ENCODE assay signal across 8 cellular contexts in the genomic region with DNA sequence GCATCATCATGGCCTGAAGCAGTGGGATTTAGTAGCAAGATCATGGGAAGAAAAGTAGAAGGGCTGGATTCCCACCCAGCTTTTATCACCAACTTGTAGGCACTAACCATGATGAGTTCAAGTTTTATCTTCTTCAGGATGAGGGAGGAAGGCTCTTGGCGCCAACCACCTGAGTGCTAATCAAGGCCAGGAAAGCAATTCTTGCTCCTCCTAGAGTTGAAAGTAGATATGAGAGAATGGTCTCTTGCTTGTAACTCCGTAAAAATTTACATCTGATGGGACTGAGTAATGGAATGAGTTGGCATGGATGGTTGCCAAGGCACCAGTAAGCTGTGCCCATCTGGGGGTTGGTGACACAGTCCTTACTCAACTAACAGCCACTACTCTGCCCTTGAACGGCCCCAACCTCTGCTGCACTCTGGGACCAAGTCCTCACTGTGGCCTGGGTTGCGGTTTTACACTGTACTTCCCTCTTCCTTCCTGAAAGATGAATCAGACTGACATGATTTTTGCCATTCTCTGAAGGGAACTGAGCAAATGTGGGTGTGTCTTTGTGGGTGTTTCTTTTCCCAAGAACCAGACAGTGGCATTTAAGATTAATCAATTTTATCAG. TPM values are rescaled to one million over a fixed set of nuclear protein-coding genes. Genes with fewer than 3 reads are reported as not detected.
DNase-seq lines count a peak whose midpoint lies in the region; ATAC-seq, FAIRE-seq and TF ChIP-seq lines count a peak whose summit lies in the region.

No MANE protein-coding gene starts in this region.

- no peak for FAIRE-seq in D721Med (lab: Jason Lieb, UNC)

- no peak overlapping the region for H3K9ac ChIP-seq in GM23248

- H3K36me3 ChIP-seq in GM23248 (ENCODE audit: low read depth) (no peaks in the 10 kb centered on the region), sigmoid colon (no peaks in the 10 kb centered on the region)

- TF ChIP-seq CTCF in chondrocyte (IDR thresholded peaks at IDR 0.05) (peak; percentile 29), sigmoid colon (IDR thresholded peaks at IDR 0.05) (no peak), D721Med (IDR thresholded peaks at IDR 0.05; ENCODE audit: insufficient read depth, missing control alignments) (no peak)

- H3K27me3 ChIP-seq in GM23248 (replicated peaks; ENCODE audit: insufficient read depth) (no peaks in the 10 kb centered on the region), sigmoid colon (no peaks in the 10 kb centered on the region)

- no peaks in the 10 kb centered on the region for H4K20me1 ChIP-seq in GM23248 (ENCODE audit: insufficient read depth)

- intact Hi-C loops in sigmoid colon (cut with DNase I), result no loop called here

- peaks cover 17% of the 10 kb centered on the region for H3F3A ChIP-seq in GM23248 (ENCODE audit: insufficient read depth)

- H3K4me2 ChIP-seq in GM23248 (ENCODE audit: unreplicated experiment), result peak overlapping the region; percentile 35

- no peak overlapping the region for H3K4me3 Mint-ChIP-seq in chondrocyte (ENCODE audit: unreplicated experiment)

- H3K27me3 Mint-ChIP-seq in chondrocyte (ENCODE audit: low read depth), result no peaks in the 10 kb centered on the region

- no peak for TF ChIP-seq EP300 in sigmoid colon (IDR thresholded peaks at IDR 0.05)

- ATAC-seq in HG03039 (IDR thresholded peaks at IDR 0.05; ENCODE audit: unreplicated experiment) (no peak), HG02571 (IDR thresholded peaks at IDR 0.05; ENCODE audit: unreplicated experiment) (no peak)

- TF ChIP-seq POLR2A in sigmoid colon (IDR thresholded peaks at IDR 0.05), result no peak

- in situ Hi-C loops in GM23248 (cut with MboI), result no loop called here

- H3K27ac ChIP-seq in GM23248 (peak overlapping the region; percentile 77), sigmoid colon (no peak overlapping the region)

- WGBS in GM23248 (ENCODE audit: low coverage in 1 of 2, low lambda C conversion rate in 2 of 2, missing lambda C conversion rate in 2 of 2), 2 experiments, result 18 to 21% methylated on average over 4 of the region's 4 CpGs
- WGBS in sigmoid colon, 2 donors, result 56 to 80% methylated on average over 4 of the region's 4 CpGs

- peak overlapping the region; percentile 24 for H3K27ac Mint-ChIP-seq in chondrocyte (ENCODE audit: unreplicated experiment)

- H3K4me1 ChIP-seq in GM23248 (ENCODE audit: insufficient read depth) (peaks cover 17% of the 10 kb centered on the region), sigmoid colon (no peaks in the 10 kb centered on the region)

- no peaks in the 10 kb centered on the region for H3K36me3 Mint-ChIP-seq in chondrocyte (ENCODE audit: low read depth)

- H3K79me2 ChIP-seq in GM23248 (ENCODE audit: insufficient read depth), result no peaks in the 10 kb centered on the region

- H3K9me3 ChIP-seq in GM23248 (ENCODE audit: low read depth) (no peaks in the 10 kb centered on the region), sigmoid colon (no peaks in the 10 kb centered on the region)

- peaks cover 9% of the 10 kb centered on the region for H3K4me1 Mint-ChIP-seq in chondrocyte (ENCODE audit: low read depth)

- DNase-seq in GM23248, result peak; percentile 90
- peak; percentile 89 for DNase-seq in SW480 (ENCODE audit: low spot score)
- DNase-seq in chondrocyte (ENCODE audit: low spot score), result no peak
- DNase-seq in sigmoid colon, result peak; percentile 63
- DNase-seq in NCI-H2107 treated with DMSO at 0.1 percent for 48 hours (lab: John Stamatoyannopoulos, UW; ENCODE audit: unreplicated experiment), result no peak
- no peak for DNase-seq in D721Med (ENCODE audit: insufficient read length, low spot score)

- peaks cover 26% of the 10 kb centered on the region for H3K9me3 Mint-ChIP-seq in chondrocyte (ENCODE audit: low read depth)

- no peaks in the 10 kb centered on the region for H3K9me2 ChIP-seq in GM23248 (ENCODE audit: insufficient read depth)

- H2AFZ ChIP-seq in GM23248, result no peak overlapping the region

- H3K4me3 ChIP-seq in GM23248, result no peak overlapping the region
- no peak overlapping the region for H3K4me3 ChIP-seq in sigmoid colon

RNA-seq across cellular contexts. Expression of a gene that starts 39.4 kb away (rescaled TPM):
- 0.13 and 0.22 TPM in 2 replicates for total RNA-seq in GM23248 (2014; rRNA removed; shearing (Covaris generic))
- polyA plus RNA-seq in GM23248 (2016; fragmentation: Nextera tagmentation; extraction: Ambion mirVana), result 0.42 and 0.79 TPM in 2 replicates
- total RNA-seq in chondrocyte, result 1.5 to 1.7 TPM in 2 of 3 replicates, not detected in the other
- under 1 TPM in 1 of 4 donors, not detected in 3; 0.36 TPM for total RNA-seq in sigmoid colon
- under 1 TPM in 1 of 3 donors, not detected in 2; 0.29 TPM for polyA plus RNA-seq in sigmoid colon

Comparison
In these comparisons a context has a peak if more than half of its experiments do, and no peak if none do; other contexts are left out.
1. DNase-seq: peak in GM23248 (single experiment), SW480 (single experiment) and sigmoid colon (single experiment); none in chondrocyte (single experiment), NCI-H2107 treated with DMSO at 0.1 percent for 48 hours (single experiment) and D721Med (single experiment).